Comparison of ENCODE assay signal across 1 cellular context in the genomic region with DNA sequence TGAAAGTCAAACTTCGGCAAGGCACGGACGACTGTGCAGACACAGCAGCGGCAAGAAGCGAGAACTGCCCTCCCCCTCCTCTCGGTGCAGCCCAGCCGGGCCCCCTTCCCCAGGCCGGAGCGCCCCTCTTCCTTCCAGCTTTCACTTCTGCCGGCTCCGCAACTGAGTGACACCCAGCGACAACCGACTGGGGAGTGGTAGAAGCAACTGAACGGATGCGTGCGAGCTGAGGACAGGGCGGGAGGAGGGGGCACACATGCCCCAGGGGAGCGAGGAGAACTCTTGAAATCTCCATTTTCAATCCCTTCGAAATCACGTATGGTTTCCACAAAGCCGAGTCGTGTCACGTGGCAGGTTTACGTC.
TF ChIP-seq lines count a peak whose summit lies in the region.

No MANE protein-coding gene starts in this region.

TF ChIP-seq in K562, 482 proteins besides CTCF, POLR2A, EP300 and RAD21:
- no peak for TF ChIP-seq THAP12 (CRISPR knock-in tag; IDR thresholded peaks at IDR 0.05)
- TF ChIP-seq ZNF263 (CRISPR knock-in tag; IDR thresholded peaks at IDR 0.05; ENCODE audit: borderline replicate concordance), result no peak
- TF ChIP-seq TAF15 (IDR thresholded peaks at IDR 0.05; ENCODE audit: low read depth, low read length), result no peak
- no peak for TF ChIP-seq THRAP3 (IDR thresholded peaks at IDR 0.05; ENCODE audit: borderline replicate concordance)
- no peak for TF ChIP-seq THRA (IDR thresholded peaks at IDR 0.05)
- TF ChIP-seq TAL1 (IDR thresholded peaks at IDR 0.05), result no peak
- no peak for TF ChIP-seq ZNF311 (CRISPR knock-in tag; IDR thresholded peaks at IDR 0.05)
- TF ChIP-seq ZNF175 (CRISPR knock-in tag; IDR thresholded peaks at IDR 0.05; ENCODE audit: low read depth), result no peak
- no peak for TF ChIP-seq ZFP30 (CRISPR knock-in tag; IDR thresholded peaks at IDR 0.05; ENCODE audit: borderline replicate concordance)
- TF ChIP-seq FOSL1 (tag; conservative IDR thresholded peaks at IDR 0.05), result no peak
- TF ChIP-seq KHSRP (IDR thresholded peaks at IDR 0.05), result no peak
- no peak for TF ChIP-seq ETS2 (tag; IDR thresholded peaks at IDR 0.05; ENCODE audit: borderline replicate concordance, poor library complexity, severe bottlenecking)
- no peak for TF ChIP-seq EGR1 (conservative IDR thresholded peaks at IDR 0.05)
- TF ChIP-seq ETV1 (tag; conservative IDR thresholded peaks at IDR 0.05; ENCODE audit: low read depth), result no peak
